8 cellular contexts compared by ENCODE assay signal in genomic region chr16:31202402-31203385, GRCh38. TPM values are rescaled to one million over a fixed set of nuclear protein-coding genes. Genes with fewer than 3 reads are reported as not detected.
A peak's percentile ranks its signal among the peaks of the same experiment; 100 is the strongest.
DNase-seq lines count a peak whose midpoint lies in the region; ATAC-seq, FAIRE-seq and TF ChIP-seq lines count a peak whose summit lies in the region.

TSS of gene PYCARD (minus strand) at chr16:31202760. CDS start at chr16:31202690, 70 bp downstream.

- TF ChIP-seq RAD21 in HCT116 (IDR thresholded peaks at IDR 0.05; ENCODE audit: low read depth): no peak

- no peak for DNase-seq in GM12864 (ENCODE audit: low read depth)
- no peak for DNase-seq in HCT116 (ENCODE audit: low read depth, low spot score)
- peak; percentile 33 for DNase-seq in bronchial epithelial cell (ENCODE audit: low read depth)
- DNase-seq in kidney epithelial cell (ENCODE audit: low read depth): no peak
- peak in 4 of 6 experiments; percentile 27 to 61 (median 56) for DNase-seq in stimulated activated naive CD4-positive, alpha-beta T cell (lab: John Stamatoyannopoulos, UW)
- DNase-seq in globus pallidus (ENCODE audit: low spot score): no peak

- CTCF ChIA-PET in HCT116 (lab: Charles Lee): no interaction called here

- no peak within 1 kb of the TSS for H3K4me2 ChIP-seq in HCT116 (ENCODE audit: low read length)
- peak within 1 kb of the TSS; percentile 98 for H3K4me2 ChIP-seq in OCI-LY3 (ENCODE audit: low read length)

- H3K36me3 ChIP-seq in HCT116 (ENCODE audit: control insufficient read depth in 1 of 2, insufficient read depth in 2 of 2, low read length in 2 of 2) (peaks cover 8 to 26% of the 10 kb centered on the region in 2 experiments; a peak in 3 of 4 replicates), OCI-LY3 (replicated peaks; ENCODE audit: low read depth, low read length) (peaks cover 6% of the 10 kb centered on the region), bronchial epithelial cell (ENCODE audit: control insufficient read depth, insufficient read depth, low read length) (no peaks in the 10 kb centered on the region), kidney epithelial cell (ENCODE audit: control insufficient read depth, insufficient read depth, low read length) (no peaks in the 10 kb centered on the region)

- H3K79me2 ChIP-seq in HCT116 (ENCODE audit: insufficient read depth, low read length) (no peaks in the 10 kb centered on the region), OCI-LY3 (ENCODE audit: low read length) (no peaks in the 10 kb centered on the region)

- H3K9ac ChIP-seq in HCT116 (ENCODE audit: low read length): no peak within 1 kb of the TSS
- H3K9ac ChIP-seq in OCI-LY3 (ENCODE audit: low read length): peak within 1 kb of the TSS; percentile 93

- no peak for ATAC-seq in HCT116
- no peak for ATAC-seq in HG02938 (IDR thresholded peaks at IDR 0.05; ENCODE audit: unreplicated experiment)

- H3K9me3 ChIP-seq in HCT116 (ENCODE audit: control insufficient read depth in 1 of 2, insufficient read depth in 1 of 2, low read depth in 1 of 2, low read length in 2 of 2): no peaks in the 10 kb centered on the region
- no peaks in the 10 kb centered on the region for H3K9me3 ChIP-seq in OCI-LY3 (ENCODE audit: insufficient read depth, low read length)

- H3K9me2 ChIP-seq in HCT116 (ENCODE audit: insufficient read depth): no peaks in the 10 kb centered on the region

- peaks cover 0 to 6% of the 10 kb centered on the region in 2 experiments; a peak in 1 of 4 replicates for H3K4me1 ChIP-seq in HCT116 (ENCODE audit: control insufficient read depth in 1 of 2, insufficient read depth in 2 of 2, low read length in 2 of 2)
- peaks cover 32% of the 10 kb centered on the region for H3K4me1 ChIP-seq in OCI-LY3 (ENCODE audit: low read length)

- POLR2A ChIA-PET in HCT116 (lab: Charles Lee): interaction anchor here (0.9 to 1.4 kb wide), 2 partner anchors 8 to 12 kb away, joined by 5 read pairs; partner anchors contain the start of gene TRIM72

- BruUV-seq in HCT116 (replicated peaks; lab: Mats Ljungman, UMichigan): no TSS peak

- H2AFZ ChIP-seq in HCT116 (ENCODE audit: low read depth, low read length, poor library complexity, severe bottlenecking) (no peak within 1 kb of the TSS), OCI-LY3 (ENCODE audit: low read depth, low read length) (peak within 1 kb of the TSS; percentile 76)

- peaks cover 5% of the 10 kb centered on the region; the same call in 1 of the 2 replicates for H4K20me1 ChIP-seq in HCT116 (ENCODE audit: insufficient read depth)
- H4K20me1 ChIP-seq in OCI-LY3 (ENCODE audit: insufficient read depth, low read length): peaks cover 26% of the 10 kb centered on the region

- no peak for FAIRE-seq in bronchial epithelial cell (lab: Jason Lieb, UNC)

- H3K27me3 ChIP-seq in HCT116 (ENCODE audit: insufficient read depth, low read length): no peaks in the 10 kb centered on the region
- no peaks in the 10 kb centered on the region for H3K27me3 ChIP-seq in OCI-LY3 (ENCODE audit: low read depth, low read length)
- no peaks in the 10 kb centered on the region for H3K27me3 ChIP-seq in bronchial epithelial cell (ENCODE audit: control insufficient read depth, insufficient read depth, low read length)
- peaks cover 20% of the 10 kb centered on the region for H3K27me3 ChIP-seq in kidney epithelial cell (ENCODE audit: control insufficient read depth, insufficient read depth, low read length)

- TF ChIP-seq CTCF in GM12864 (IDR thresholded peaks at IDR 0.05; ENCODE audit: low read depth, low read length, missing control alignments): no peak
- TF ChIP-seq CTCF in HCT116 (IDR thresholded peaks at IDR 0.05 in 2 of 3, conservative IDR thresholded peaks at IDR 0.05 in 1 of 3; ENCODE audit: borderline replicate concordance in 1 of 3, insufficient read depth in 1 of 3, low read depth in 2 of 3, low read length in 2 of 3): no peak
- no peak for TF ChIP-seq CTCF in OCI-LY3 (IDR thresholded peaks at IDR 0.05; ENCODE audit: low read depth, low read length)
- no peak for TF ChIP-seq CTCF in bronchial epithelial cell (IDR thresholded peaks at IDR 0.05; ENCODE audit: insufficient read depth, low read length, severe bottlenecking)
- no peak for TF ChIP-seq CTCF in kidney epithelial cell (IDR thresholded peaks at IDR 0.05; ENCODE audit: insufficient read depth, low read length, poor library complexity, severe bottlenecking)

- peak within 1 kb of the TSS; percentile 62 for H3K4me3 ChIP-seq in GM12864 (ENCODE audit: low read depth, low read length)
- H3K4me3 ChIP-seq in HCT116 (replicated peaks in 1 of 2; ENCODE audit: low read depth in 1 of 2, low read length in 2 of 2): no peak within 1 kb of the TSS
- H3K4me3 ChIP-seq in OCI-LY3 (ENCODE audit: low read length): peak within 1 kb of the TSS; percentile 94
- H3K4me3 ChIP-seq in bronchial epithelial cell (ENCODE audit: low read depth, low read length): peak within 1 kb of the TSS; percentile 75
- H3K4me3 ChIP-seq in kidney epithelial cell (ENCODE audit: low read depth, low read length): peak within 1 kb of the TSS; percentile 64

- H3K27ac ChIP-seq in HCT116 (ENCODE audit: low read depth, low read length) (0 out of 2 replicates have a peak within 1 kb of the TSS, but pooled peaks have one; percentile 21), OCI-LY3 (ENCODE audit: low read length) (peak within 1 kb of the TSS; percentile 62)

- RAD21 ChIA-PET in HCT116 (lab: Charles Lee; ENCODE audit: low non-redundant PET in 1 of 2, low total read pairs in 2 of 2, uncharacterized antibody in 2 of 2, unreplicated experiment in 2 of 2): no interaction called here

- TF ChIP-seq POLR2A in HCT116 (IDR thresholded peaks at IDR 0.05; ENCODE audit: borderline replicate concordance, extremely low read depth, insufficient read depth, insufficient read length): no peak

- intact Hi-C loops in HCT116 (cut with micrococcal nuclease): no loop called here

TF ChIP-seq in HCT116, 20 proteins besides CTCF, POLR2A, EP300 and RAD21:
- TF ChIP-seq JUND (IDR thresholded peaks at IDR 0.05): no peak
- TF ChIP-seq, protein P1, sequence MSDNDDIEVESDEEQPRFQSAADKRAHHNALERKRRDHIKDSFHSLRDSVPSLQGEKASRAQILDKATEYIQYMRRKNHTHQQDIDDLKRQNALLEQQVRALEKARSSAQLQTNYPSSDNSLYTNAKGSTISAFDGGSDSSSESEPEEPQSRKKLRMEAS (IDR thresholded peaks at IDR 0.05): no peak
- TF ChIP-seq FOSL1 (IDR thresholded peaks at IDR 0.05; ENCODE audit: low read depth): no peak
- TF ChIP-seq CBX3 (IDR thresholded peaks at IDR 0.05; ENCODE audit: low read depth): no peak
- TF ChIP-seq TCF7L2 (IDR thresholded peaks at IDR 0.05; ENCODE audit: borderline replicate concordance, extremely low read depth, insufficient read depth, insufficient read length): no peak
- no peak for TF ChIP-seq CEBPB (IDR thresholded peaks at IDR 0.05; ENCODE audit: low read depth)
- no peak for TF ChIP-seq EZH2phosphoT487 (IDR thresholded peaks at IDR 0.05; ENCODE audit: borderline replicate concordance)

RNA-seq across cellular contexts. Expression of gene PYCARD, which starts in this region (rescaled TPM):
- total RNA-seq in HCT116 (2021; ENCODE audit: unreplicated experiment) (not detected), bronchial epithelial cell (88.2 and 147 TPM in 2 replicates), kidney epithelial cell (38.5 and 38.6 TPM in 2 replicates)
- polyA plus RNA-seq in HCT116 (2012): 0.24 TPM in 1 of 2 replicates, not detected in the other

Comparison
In these comparisons a context has a peak if more than half of its experiments do, and no peak if none do; other contexts are left out.
1. RNA of gene PYCARD (total RNA-seq): 88.2 to 147 TPM in bronchial epithelial cell and 38.5 to 38.6 TPM in kidney epithelial cell; not detected in HCT116 (single experiment); every median in the first group is over 10 times any median in the second.
2. DNase-seq: peak in bronchial epithelial cell (single experiment) and stimulated activated naive CD4-positive, alpha-beta T cell (4 of 6); none in GM12864 (single experiment), HCT116 (single experiment), kidney epithelial cell (single experiment) and globus pallidus (single experiment).
3. H3K4me3 ChIP-seq: peak in GM12864 (single experiment), OCI-LY3 (single experiment), bronchial epithelial cell (single experiment) and kidney epithelial cell (single experiment); none in HCT116 (0 of 2).